ENCODE assay signal across 8 cellular contexts in the genomic region with DNA sequence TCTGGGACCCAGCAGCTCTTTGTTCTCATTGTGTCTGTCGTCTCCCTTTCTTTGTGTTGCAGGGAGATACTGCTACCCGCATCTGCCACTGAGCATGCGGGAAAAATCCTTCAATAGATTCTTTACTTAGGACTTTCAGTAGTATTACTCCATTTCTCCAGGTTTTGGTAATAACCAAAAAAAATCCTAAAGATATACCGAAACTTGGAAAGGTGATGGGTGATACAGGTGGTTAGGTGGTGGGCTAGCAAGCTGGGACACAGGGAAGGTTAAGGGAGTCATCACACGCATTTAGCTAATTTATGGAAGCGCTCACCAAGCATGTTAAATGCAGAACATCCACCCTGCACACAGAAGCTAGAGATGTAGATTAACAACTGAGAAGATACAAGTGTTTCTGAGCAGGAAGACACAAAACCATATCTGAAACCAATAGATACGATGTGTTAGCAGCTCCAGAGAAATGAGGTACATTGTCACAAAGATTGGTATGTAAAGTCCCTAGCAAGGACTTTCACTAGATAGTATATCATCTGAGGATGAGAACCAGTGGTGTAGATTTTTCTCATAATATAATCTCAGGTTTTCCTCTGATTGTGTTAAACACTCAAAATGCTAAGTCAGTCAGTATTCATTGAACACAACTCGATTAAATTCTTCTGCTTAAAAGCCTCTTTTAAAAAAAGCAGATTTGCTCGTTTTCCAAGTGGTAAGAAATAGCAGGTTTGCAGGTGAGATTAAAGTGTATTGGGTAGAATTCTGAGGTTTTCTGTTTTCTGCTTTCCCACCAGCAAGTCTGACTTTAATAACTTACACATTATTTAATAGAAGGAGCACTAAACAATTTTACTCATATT. TPM values are rescaled to one million over a fixed set of nuclear protein-coding genes. Genes with fewer than 3 reads are reported as not detected.
A peak's percentile ranks its signal among the peaks of the same experiment; 100 is the strongest.
DNase-seq lines count a peak whose midpoint lies in the region; ATAC-seq, FAIRE-seq and TF ChIP-seq lines count a peak whose summit lies in the region.

No MANE protein-coding gene starts in this region.

- peaks cover 13% of the 10 kb centered on the region; the same call in 1 of the 2 replicates for H3K4me1 ChIP-seq in GM12878 (ENCODE audit: control insufficient read depth, insufficient read depth, low read length)

- H3K9me2 ChIP-seq in neural cell (ENCODE audit: insufficient read depth, low read length): no peaks in the 10 kb centered on the region

- H3K79me2 ChIP-seq in GM12878 (ENCODE audit: control insufficient read depth, insufficient read depth, low read length): peaks cover 28% of the 10 kb centered on the region
- peaks cover 28% of the 10 kb centered on the region for H3K79me2 ChIP-seq in neural cell (replicated peaks; ENCODE audit: insufficient read depth, low read length)

- H2AFZ ChIP-seq in GM12878 (ENCODE audit: control insufficient read depth, low read depth, low read length) (peak overlapping the region; percentile 24; the same call in 1 of the 2 replicates), neural cell (ENCODE audit: low read depth, low read length) (peak overlapping the region; percentile 62)

- H3K27me3 ChIP-seq in GM12878 (replicated peaks in 1 of 2; ENCODE audit: control insufficient read depth in 2 of 2, insufficient read depth in 2 of 2, low read length in 1 of 2) (no peaks in the 10 kb centered on the region; a peak in 1 of 4 replicates), neural cell (ENCODE audit: insufficient read depth, low read depth, low read length) (no peaks in the 10 kb centered on the region)

- TF ChIP-seq POLR2A in GM12878 (IDR thresholded peaks at IDR 0.05; ENCODE audit: low read depth, low read length): no peak

- RAD21 ChIA-PET in GM12878 (lab: Charles Lee; ENCODE audit: unreplicated experiment): interaction anchor here (0.7 to 2.1 kb wide), 10 partner anchors 28 to 152 kb away, joined by 3 to 9 read pairs (median 4); no protein-coding TSS in a partner anchor

- peak; percentile 20 for ATAC-seq in GM12878
- ATAC-seq in GM21737 (IDR thresholded peaks at IDR 0.05; ENCODE audit: unreplicated experiment): no peak
- ATAC-seq in GM21515 (IDR thresholded peaks at IDR 0.05; ENCODE audit: unreplicated experiment): no peak

- SMC1A ChIA-PET in GM12878 (lab: Charles Lee; ENCODE audit: uncharacterized antibody, unreplicated experiment): interaction anchor here (0.5 to 8.4 kb wide), 12 partner anchors 8 to 166 kb away, joined by 3 to 46 read pairs (median 4); no protein-coding TSS in a partner anchor

- TF ChIP-seq EP300 in GM12878 (IDR thresholded peaks at IDR 0.05; ENCODE audit: borderline replicate concordance in 1 of 2, control insufficient read depth in 1 of 2, low read depth in 2 of 2, low read length in 2 of 2): no peak
- TF ChIP-seq EP300 in neural cell (conservative IDR thresholded peaks at IDR 0.05; ENCODE audit: poor library complexity, severe bottlenecking): no peak

- POLR2A ChIA-PET in GM12878 (lab: Charles Lee): interaction anchor here (0.6 to 1.6 kb wide), 8 partner anchors 10 to 369 kb away, joined by 3 to 7 read pairs (median 4); partner anchors contain the start of gene MYCBP2

- H4K20me1 ChIP-seq in GM12878 (ENCODE audit: control insufficient read depth, insufficient read depth) (no peaks in the 10 kb centered on the region), neural cell (ENCODE audit: insufficient read depth) (peaks cover 15% of the 10 kb centered on the region)

- in situ Hi-C loops in KBM-7 (cut with MboI; ENCODE audit: low pct_unique_long_range_greater_than_20kb, low sequenced_read_pairs) (no loop called here), GM12878 (cut with MboI) (no loop called here)

- TF ChIP-seq RAD21 in GM12878 (IDR thresholded peaks at IDR 0.05; ENCODE audit: insufficient read depth, low read depth, low read length): no peak
- no peak for TF ChIP-seq RAD21 in neural cell (conservative IDR thresholded peaks at IDR 0.05)

- H3F3A ChIP-seq in neural cell (ENCODE audit: insufficient read depth, low read length, poor library complexity, severe bottlenecking): no peaks in the 10 kb centered on the region

- H3K4me3 ChIP-seq in GM12878 (peak overlapping the region; percentile 0; the same call in 1 of the 2 replicates), neural cell (ENCODE audit: low read length) (peak overlapping the region; percentile 88)

- intact Hi-C loops in GM12878 (cut with micrococcal nuclease; ENCODE audit: unreplicated experiment): loop anchor here (2.0 to 10.0 kb wide), 2 partner anchors 55 to 671 kb away; partner anchors contain the start of gene FBXL3

- peak; percentile 65 for FAIRE-seq in GM12878 (lab: Jason Lieb, UNC)

- 17% methylated on average over 9 of the region's 9 CpGs for WGBS in GM12878 (ENCODE audit: insufficient coverage, insufficient replicate concordance, low lambda C conversion rate, missing lambda C conversion rate)

- peak overlapping the region; percentile 90 for H3K4me2 ChIP-seq in GM12878 (ENCODE audit: control insufficient read depth, insufficient read depth)
- H3K4me2 ChIP-seq in neural cell (ENCODE audit: low read length): peak overlapping the region; percentile 46

- no peaks in the 10 kb centered on the region for H3K9me3 ChIP-seq in GM12878 (replicated peaks; ENCODE audit: control insufficient read depth, insufficient read depth, low read length)
- H3K9me3 ChIP-seq in neural cell (ENCODE audit: low read length): no peaks in the 10 kb centered on the region

- BruUV-seq in GM12878 (replicated peaks; lab: Mats Ljungman, UMichigan): no TSS peak

- CTCF ChIA-PET in GM12878 (lab: Yijun Ruan, JAX): interaction anchor here (1.0 to 3.0 kb wide), 6 partner anchors 30 to 103 kb away, joined by 3 to 14 read pairs (median 4); no protein-coding TSS in a partner anchor

- TF ChIP-seq CTCF in GM10266 (IDR thresholded peaks at IDR 0.05; ENCODE audit: control insufficient read depth, insufficient read depth, low read depth, missing control alignments) (no peak), GM12878 (IDR thresholded peaks at IDR 0.05 in 2 of 3, conservative IDR thresholded peaks at IDR 0.05 in 1 of 3; ENCODE audit: control insufficient read depth in 2 of 3, extremely low read depth in 1 of 3, insufficient read depth in 1 of 3, low read depth in 3 of 3, low read length in 3 of 3) (no peak), neural cell (IDR thresholded peaks at IDR 0.05; ENCODE audit: poor library complexity, severe bottlenecking) (no peak)

- H3K9ac ChIP-seq in GM12878 (ENCODE audit: control insufficient read depth, insufficient read depth, low read length): no peak overlapping the region
- H3K9ac ChIP-seq in neural cell (ENCODE audit: low read length): peak overlapping the region; percentile 59

- H3K36me3 ChIP-seq in GM12878 (ENCODE audit: control insufficient read depth in 2 of 2, insufficient read depth in 2 of 2, low read length in 1 of 2) (no peaks in the 10 kb centered on the region), neural cell (ENCODE audit: insufficient read depth, low read length) (no peaks in the 10 kb centered on the region)

- no peak overlapping the region for H3K27ac ChIP-seq in GM12878 (ENCODE audit: control insufficient read depth, insufficient read depth)
- H3K27ac ChIP-seq in neural cell (ENCODE audit: low read length): peak overlapping the region; percentile 77

- DNase-seq in GM10266 (ENCODE audit: extremely low spot score) (peak; percentile 43), KBM-7 (peak; percentile 29), GM12878 (ENCODE audit: low read depth, low spot score) (no peak), NCI-H446 (lab: John Stamatoyannopoulos, UW) (no peak), NK-92 (lab: John Stamatoyannopoulos, UW; ENCODE audit: unreplicated experiment) (no peak)

TF ChIP-seq in GM12878, 131 proteins besides CTCF, POLR2A, EP300 and RAD21 (continues in another document):
- TF ChIP-seq SIN3A (IDR thresholded peaks at IDR 0.05; ENCODE audit: low read depth, low read length): no peak
- TF ChIP-seq IKZF1 (conservative IDR thresholded peaks at IDR 0.05): peak; percentile 43; the same call in 1 of the 2 replicates
- TF ChIP-seq BCL11A (IDR thresholded peaks at IDR 0.05; ENCODE audit: low read depth, low read length): no peak
- TF ChIP-seq KLF5 (IDR thresholded peaks at IDR 0.05; ENCODE audit: partially characterized antibody): no peak
- 0 out of 2 replicates have a peak, but pooled peaks have one; percentile 1 for TF ChIP-seq TCF7 (IDR thresholded peaks at IDR 0.05; ENCODE audit: borderline replicate concordance)
- TF ChIP-seq CHD4 (IDR thresholded peaks at IDR 0.05): no peak
- 0 out of 2 replicates have a peak, but pooled peaks have one; percentile 40 for TF ChIP-seq MTA3 (IDR thresholded peaks at IDR 0.05; ENCODE audit: borderline replicate concordance, low read length)

TF ChIP-seq in neural cell, 6 proteins besides CTCF, POLR2A, EP300 and RAD21 (continues in another document):
- peak; percentile 81 for TF ChIP-seq TAF1 (IDR thresholded peaks at IDR 0.05; ENCODE audit: low read depth)
- peak; percentile 90 for TF ChIP-seq POLR2AphosphoS5 (IDR thresholded peaks at IDR 0.05)
- TF ChIP-seq MXI1 (conservative IDR thresholded peaks at IDR 0.05; ENCODE audit: poor library complexity, severe bottlenecking): peak; percentile 33

RNA-seq across cellular contexts. Expression of gene SLAIN1, which starts 1.3 kb away (rescaled TPM):
- total RNA-seq in GM12878 (2013; cell fraction: nucleolus; rRNA removed): 77.0 and 94.9 TPM in 2 replicates
- 72.5 and 88.7 TPM in 2 replicates for total RNA-seq in GM12878 (2014; rRNA removed)
- total RNA-seq in GM12878 (2014; rRNA removed; fragmentation: Illumina TruSeq; extraction: Trizol): 85.2 and 86.5 TPM in 2 replicates
- 57.3 and 58.5 TPM in 2 replicates for total RNA-seq in GM12878 (2021)
- polyA plus RNA-seq in GM12878 (2011; ENCODE audit: low read depth): 23.5 TPM
- 140 and 174 TPM in 2 replicates for polyA plus RNA-seq in GM12878 (2011; rRNA removed)
- 64.7 and 76.5 TPM in 2 replicates for polyA plus RNA-seq in GM12878 (2011; cell fraction: cytosol; rRNA removed)
- 54.6 and 60.5 TPM in 2 replicates for polyA plus RNA-seq in GM12878 (2011; cell fraction: nucleus; rRNA removed)
- polyA plus RNA-seq in GM12878 (2012): 24.1 and 36.5 TPM in 2 replicates
- polyA plus RNA-seq in GM12878 (2014; fragmentation: Illumina TruSeq; extraction: Trizol): 98.4 and 167 TPM in 2 replicates
- 10 to 100 TPM; 26.8 to 35.1 TPM for polyA plus RNA-seq in GM12878 (2014; fragmentation: Nextera tagmentation; extraction: Ambion mirVana)
- polyA plus RNA-seq in GM12878 (2014; rRNA removed): 45.1 and 56.6 TPM in 2 replicates
- polyA plus RNA-seq in GM12878 (2016; fragmentation: Nextera tagmentation; extraction: Ambion mirVana): 10 to 100 TPM; 11.9 to 12.3 TPM
- 107 and 169 TPM in 2 replicates for polyA minus RNA-seq in GM12878 (2011; rRNA and poly(A)+ RNA removed)
- 31.7 and 34.1 TPM in 2 replicates for polyA minus RNA-seq in GM12878 (2011; cell fraction: cytosol; rRNA and poly(A)+ RNA removed)
- 85.0 and 121 TPM in 2 replicates for polyA minus RNA-seq in GM12878 (2011; cell fraction: nucleus; rRNA and poly(A)+ RNA removed)
- 129 and 155 TPM in 2 replicates for polyA plus RNA-seq in neural cell
- 290 and 291 TPM in 2 replicates for polyA minus RNA-seq in neural cell

Comparison
In these comparisons a context has a peak if more than half of its experiments do, and no peak if none do; other contexts are left out.
1. DNase-seq: peak in GM10266 (single experiment) and KBM-7 (single experiment); none in GM12878 (single experiment), NCI-H446 (0 of 2) and NK-92 (single experiment).